In the genomic region with DNA sequence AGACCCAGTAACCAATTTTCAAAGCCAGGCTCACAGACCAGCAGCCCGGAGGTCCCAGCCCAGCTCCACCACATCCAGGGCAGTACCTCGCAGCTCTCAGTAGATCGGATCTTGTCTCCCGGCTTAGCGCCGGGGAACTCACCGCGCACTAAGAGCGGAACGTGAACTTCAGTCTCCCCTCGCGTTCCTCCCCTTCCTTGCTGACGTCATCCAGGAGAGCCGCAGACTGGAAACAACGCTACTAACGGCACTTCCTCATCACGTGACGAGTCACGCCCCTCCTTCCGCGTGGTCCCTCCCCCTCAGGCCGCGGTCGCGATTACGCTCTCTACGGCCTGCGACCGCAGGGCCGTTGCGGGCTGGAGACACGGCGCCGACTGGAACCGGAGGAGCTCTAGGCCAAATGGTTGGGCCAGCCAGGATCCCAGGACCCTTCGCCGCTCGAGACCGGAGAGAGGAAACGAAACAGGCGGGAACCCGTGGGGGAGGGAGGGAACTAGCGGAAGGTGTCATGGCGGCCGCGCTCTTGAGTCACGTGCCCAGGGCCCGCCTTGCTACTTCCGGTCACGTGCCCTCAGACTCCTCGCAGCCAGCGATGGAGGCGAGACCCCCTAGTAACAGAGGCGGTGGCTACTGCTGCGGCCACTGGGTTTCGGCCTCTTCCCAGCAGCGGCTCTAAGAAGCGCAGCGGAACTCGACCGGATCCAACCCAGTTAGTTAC, we compare ENCODE assay signal across 1 cellular context.
TF ChIP-seq lines count a peak whose summit lies in the region.

A gene (plus strand): TSS at position 577 of the 721 bp plus-strand sequence. CDS start 10,508 bp downstream, outside the sequence.
A gene with protein sequence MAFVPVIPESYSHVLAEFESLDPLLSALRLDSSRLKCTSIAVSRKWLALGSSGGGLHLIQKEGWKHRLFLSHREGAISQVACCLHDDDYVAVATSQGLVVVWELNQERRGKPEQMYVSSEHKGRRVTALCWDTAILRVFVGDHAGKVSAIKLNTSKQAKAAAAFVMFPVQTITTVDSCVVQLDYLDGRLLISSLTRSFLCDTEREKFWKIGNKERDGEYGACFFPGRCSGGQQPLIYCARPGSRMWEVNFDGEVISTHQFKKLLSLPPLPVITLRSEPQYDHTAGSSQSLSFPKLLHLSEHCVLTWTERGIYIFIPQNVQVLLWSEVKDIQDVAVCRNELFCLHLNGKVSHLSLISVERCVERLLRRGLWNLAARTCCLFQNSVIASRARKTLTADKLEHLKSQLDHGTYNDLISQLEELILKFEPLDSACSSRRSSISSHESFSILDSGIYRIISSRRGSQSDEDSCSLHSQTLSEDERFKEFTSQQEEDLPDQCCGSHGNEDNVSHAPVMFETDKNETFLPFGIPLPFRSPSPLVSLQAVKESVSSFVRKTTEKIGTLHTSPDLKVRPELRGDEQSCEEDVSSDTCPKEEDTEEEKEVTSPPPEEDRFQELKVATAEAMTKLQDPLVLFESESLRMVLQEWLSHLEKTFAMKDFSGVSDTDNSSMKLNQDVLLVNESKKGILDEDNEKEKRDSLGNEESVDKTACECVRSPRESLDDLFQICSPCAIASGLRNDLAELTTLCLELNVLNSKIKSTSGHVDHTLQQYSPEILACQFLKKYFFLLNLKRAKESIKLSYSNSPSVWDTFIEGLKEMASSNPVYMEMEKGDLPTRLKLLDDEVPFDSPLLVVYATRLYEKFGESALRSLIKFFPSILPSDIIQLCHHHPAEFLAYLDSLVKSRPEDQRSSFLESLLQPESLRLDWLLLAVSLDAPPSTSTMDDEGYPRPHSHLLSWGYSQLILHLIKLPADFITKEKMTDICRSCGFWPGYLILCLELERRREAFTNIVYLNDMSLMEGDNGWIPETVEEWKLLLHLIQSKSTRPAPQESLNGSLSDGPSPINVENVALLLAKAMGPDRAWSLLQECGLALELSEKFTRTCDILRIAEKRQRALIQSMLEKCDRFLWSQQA (minus strand): TSS at position 150 of the 721 bp plus-strand sequence. CDS start 4,282 bp downstream, outside the sequence.

TF ChIP-seq in HepG2, 621 proteins besides CTCF, POLR2A, EP300 and RAD21 (continued from another document and continues in another):
- TF ChIP-seq, protein P1, sequence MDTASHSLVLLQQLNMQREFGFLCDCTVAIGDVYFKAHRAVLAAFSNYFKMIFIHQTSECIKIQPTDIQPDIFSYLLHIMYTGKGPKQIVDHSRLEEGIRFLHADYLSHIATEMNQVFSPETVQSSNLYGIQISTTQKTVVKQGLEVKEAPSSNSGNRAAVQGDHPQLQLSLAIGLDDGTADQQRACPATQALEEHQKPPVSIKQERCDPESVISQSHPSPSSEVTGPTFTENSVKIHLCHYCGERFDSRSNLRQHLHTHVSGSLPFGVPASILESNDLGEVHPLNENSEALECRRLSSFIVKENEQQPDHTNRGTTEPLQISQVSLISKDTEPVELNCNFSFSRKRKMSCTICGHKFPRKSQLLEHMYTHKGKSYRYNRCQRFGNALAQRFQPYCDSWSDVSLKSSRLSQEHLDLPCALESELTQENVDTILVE (CRISPR knock-in tag; IDR thresholded peaks at IDR 0.05) = peak; percentile 60; the same call in 1 of the 2 replicates
- TF ChIP-seq, protein P2, sequence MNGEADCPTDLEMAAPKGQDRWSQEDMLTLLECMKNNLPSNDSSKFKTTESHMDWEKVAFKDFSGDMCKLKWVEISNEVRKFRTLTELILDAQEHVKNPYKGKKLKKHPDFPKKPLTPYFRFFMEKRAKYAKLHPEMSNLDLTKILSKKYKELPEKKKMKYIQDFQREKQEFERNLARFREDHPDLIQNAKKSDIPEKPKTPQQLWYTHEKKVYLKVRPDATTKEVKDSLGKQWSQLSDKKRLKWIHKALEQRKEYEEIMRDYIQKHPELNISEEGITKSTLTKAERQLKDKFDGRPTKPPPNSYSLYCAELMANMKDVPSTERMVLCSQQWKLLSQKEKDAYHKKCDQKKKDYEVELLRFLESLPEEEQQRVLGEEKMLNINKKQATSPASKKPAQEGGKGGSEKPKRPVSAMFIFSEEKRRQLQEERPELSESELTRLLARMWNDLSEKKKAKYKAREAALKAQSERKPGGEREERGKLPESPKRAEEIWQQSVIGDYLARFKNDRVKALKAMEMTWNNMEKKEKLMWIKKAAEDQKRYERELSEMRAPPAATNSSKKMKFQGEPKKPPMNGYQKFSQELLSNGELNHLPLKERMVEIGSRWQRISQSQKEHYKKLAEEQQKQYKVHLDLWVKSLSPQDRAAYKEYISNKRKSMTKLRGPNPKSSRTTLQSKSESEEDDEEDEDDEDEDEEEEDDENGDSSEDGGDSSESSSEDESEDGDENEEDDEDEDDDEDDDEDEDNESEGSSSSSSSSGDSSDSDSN (CRISPR knock-in tag; IDR thresholded peaks at IDR 0.05) = peak; percentile 83
- TF ChIP-seq EED (CRISPR knock-in tag; IDR thresholded peaks at IDR 0.05) (no peak; the same call in none of the 2 replicates), ZNF570 (CRISPR knock-in tag; IDR thresholded peaks at IDR 0.05; ENCODE audit: borderline replicate concordance) (no peak; the same call in 1 of the 2 replicates), ZNF569 (CRISPR knock-in tag; IDR thresholded peaks at IDR 0.05; ENCODE audit: borderline replicate concordance) (no peak), ZSCAN25 (CRISPR knock-in tag; IDR thresholded peaks at IDR 0.05) (peak; percentile 54; the same call in 1 of the 2 replicates), ZNF543 (CRISPR knock-in tag; IDR thresholded peaks at IDR 0.05) (peak; percentile 91), ZNF746 (CRISPR knock-in tag; IDR thresholded peaks at IDR 0.05) (peak; percentile 89), MED1 (CRISPR knock-in tag; IDR thresholded peaks at IDR 0.05) (peak; percentile 69)
- TF ChIP-seq, protein P3, sequence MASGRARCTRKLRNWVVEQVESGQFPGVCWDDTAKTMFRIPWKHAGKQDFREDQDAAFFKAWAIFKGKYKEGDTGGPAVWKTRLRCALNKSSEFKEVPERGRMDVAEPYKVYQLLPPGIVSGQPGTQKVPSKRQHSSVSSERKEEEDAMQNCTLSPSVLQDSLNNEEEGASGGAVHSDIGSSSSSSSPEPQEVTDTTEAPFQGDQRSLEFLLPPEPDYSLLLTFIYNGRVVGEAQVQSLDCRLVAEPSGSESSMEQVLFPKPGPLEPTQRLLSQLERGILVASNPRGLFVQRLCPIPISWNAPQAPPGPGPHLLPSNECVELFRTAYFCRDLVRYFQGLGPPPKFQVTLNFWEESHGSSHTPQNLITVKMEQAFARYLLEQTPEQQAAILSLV (CRISPR knock-in tag; IDR thresholded peaks at IDR 0.05; ENCODE audit: borderline replicate concordance) = peak; percentile 97
- TF ChIP-seq, protein P4, sequence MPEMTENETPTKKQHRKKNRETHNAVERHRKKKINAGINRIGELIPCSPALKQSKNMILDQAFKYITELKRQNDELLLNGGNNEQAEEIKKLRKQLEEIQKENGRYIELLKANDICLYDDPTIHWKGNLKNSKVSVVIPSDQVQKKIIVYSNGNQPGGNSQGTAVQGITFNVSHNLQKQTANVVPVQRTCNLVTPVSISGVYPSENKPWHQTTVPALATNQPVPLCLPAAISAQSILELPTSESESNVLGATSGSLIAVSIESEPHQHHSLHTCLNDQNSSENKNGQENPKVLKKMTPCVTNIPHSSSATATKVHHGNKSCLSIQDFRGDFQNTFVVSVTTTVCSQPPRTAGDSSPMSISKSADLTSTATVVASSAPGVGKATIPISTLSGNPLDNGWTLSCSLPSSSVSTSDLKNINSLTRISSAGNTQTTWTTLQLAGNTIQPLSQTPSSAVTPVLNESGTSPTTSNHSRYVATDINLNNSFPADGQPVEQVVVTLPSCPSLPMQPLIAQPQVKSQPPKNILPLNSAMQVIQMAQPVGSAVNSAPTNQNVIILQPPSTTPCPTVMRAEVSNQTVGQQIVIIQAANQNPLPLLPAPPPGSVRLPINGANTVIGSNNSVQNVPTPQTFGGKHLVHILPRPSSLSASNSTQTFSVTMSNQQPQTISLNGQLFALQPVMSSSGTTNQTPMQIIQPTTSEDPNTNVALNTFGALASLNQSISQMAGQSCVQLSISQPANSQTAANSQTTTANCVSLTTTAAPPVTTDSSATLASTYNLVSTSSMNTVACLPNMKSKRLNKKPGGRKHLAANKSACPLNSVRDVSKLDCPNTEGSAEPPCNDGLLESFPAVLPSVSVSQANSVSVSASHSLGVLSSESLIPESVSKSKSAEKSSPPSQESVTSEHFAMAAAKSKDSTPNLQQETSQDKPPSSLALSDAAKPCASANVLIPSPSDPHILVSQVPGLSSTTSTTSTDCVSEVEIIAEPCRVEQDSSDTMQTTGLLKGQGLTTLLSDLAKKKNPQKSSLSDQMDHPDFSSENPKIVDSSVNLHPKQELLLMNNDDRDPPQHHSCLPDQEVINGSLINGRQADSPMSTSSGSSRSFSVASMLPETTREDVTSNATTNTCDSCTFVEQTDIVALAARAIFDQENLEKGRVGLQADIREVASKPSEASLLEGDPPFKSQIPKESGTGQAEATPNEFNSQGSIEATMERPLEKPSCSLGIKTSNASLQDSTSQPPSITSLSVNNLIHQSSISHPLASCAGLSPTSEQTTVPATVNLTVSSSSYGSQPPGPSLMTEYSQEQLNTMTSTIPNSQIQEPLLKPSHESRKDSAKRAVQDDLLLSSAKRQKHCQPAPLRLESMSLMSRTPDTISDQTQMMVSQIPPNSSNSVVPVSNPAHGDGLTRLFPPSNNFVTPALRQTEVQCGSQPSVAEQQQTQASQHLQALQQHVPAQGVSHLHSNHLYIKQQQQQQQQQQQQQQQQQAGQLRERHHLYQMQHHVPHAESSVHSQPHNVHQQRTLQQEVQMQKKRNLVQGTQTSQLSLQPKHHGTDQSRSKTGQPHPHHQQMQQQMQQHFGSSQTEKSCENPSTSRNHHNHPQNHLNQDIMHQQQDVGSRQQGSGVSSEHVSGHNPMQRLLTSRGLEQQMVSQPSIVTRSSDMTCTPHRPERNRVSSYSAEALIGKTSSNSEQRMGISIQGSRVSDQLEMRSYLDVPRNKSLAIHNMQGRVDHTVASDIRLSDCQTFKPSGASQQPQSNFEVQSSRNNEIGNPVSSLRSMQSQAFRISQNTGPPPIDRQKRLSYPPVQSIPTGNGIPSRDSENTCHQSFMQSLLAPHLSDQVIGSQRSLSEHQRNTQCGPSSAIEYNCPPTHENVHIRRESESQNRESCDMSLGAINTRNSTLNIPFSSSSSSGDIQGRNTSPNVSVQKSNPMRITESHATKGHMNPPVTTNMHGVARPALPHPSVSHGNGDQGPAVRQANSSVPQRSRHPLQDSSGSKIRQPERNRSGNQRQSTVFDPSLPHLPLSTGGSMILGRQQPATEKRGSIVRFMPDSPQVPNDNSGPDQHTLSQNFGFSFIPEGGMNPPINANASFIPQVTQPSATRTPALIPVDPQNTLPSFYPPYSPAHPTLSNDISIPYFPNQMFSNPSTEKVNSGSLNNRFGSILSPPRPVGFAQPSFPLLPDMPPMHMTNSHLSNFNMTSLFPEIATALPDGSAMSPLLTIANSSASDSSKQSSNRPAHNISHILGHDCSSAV (CRISPR knock-in tag; IDR thresholded peaks at IDR 0.05; ENCODE audit: borderline replicate concordance) = no peak
- TF ChIP-seq, protein P5, sequence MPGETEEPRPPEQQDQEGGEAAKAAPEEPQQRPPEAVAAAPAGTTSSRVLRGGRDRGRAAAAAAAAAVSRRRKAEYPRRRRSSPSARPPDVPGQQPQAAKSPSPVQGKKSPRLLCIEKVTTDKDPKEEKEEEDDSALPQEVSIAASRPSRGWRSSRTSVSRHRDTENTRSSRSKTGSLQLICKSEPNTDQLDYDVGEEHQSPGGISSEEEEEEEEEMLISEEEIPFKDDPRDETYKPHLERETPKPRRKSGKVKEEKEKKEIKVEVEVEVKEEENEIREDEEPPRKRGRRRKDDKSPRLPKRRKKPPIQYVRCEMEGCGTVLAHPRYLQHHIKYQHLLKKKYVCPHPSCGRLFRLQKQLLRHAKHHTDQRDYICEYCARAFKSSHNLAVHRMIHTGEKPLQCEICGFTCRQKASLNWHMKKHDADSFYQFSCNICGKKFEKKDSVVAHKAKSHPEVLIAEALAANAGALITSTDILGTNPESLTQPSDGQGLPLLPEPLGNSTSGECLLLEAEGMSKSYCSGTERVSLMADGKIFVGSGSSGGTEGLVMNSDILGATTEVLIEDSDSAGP (CRISPR knock-in tag; IDR thresholded peaks at IDR 0.05; ENCODE audit: borderline replicate concordance) = peak; percentile 96; the same call in 1 of the 2 replicates
- TF ChIP-seq, protein P6, sequence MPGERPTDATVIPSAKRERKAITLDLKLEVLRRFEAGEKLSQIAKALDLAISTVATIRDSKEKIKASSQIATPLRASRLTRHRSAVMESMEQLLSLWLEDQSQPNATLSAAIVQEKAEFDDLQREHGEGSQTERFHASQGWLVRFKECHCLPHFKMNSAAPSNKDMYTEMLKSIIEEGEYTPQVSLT (CRISPR knock-in tag; IDR thresholded peaks at IDR 0.05; ENCODE audit: borderline replicate concordance, low read depth) = no peak; the same call in 1 of the 2 replicates
- TF ChIP-seq, protein P7, sequence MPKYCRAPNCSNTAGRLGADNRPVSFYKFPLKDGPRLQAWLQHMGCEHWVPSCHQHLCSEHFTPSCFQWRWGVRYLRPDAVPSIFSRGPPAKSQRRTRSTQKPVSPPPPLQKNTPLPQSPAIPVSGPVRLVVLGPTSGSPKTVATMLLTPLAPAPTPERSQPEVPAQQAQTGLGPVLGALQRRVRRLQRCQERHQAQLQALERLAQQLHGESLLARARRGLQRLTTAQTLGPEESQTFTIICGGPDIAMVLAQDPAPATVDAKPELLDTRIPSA (CRISPR knock-in tag; IDR thresholded peaks at IDR 0.05; ENCODE audit: borderline replicate concordance) = no peak; the same call in 1 of the 2 replicates
- TF ChIP-seq, protein P8, sequence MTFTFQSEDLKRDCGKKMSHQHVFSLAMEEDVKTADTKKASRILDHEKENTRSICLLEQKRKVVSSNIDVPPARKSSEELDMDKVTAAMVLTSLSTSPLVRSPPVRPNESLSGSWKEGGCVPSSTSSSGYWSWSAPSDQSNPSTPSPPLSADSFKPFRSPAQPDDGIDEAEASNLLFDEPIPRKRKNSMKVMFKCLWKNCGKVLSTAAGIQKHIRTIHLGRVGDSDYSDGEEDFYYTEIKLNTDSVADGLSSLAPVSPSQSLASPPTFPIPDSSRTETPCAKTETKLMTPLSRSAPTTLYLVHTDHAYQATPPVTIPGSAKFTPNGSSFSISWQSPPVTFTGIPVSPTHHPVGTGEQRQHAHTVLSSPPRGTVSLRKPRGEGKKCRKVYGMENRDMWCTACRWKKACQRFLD (CRISPR knock-in tag; IDR thresholded peaks at IDR 0.05; ENCODE audit: borderline replicate concordance) = peak; percentile 62; the same call in 1 of the 2 replicates
- TF ChIP-seq, protein P9, sequence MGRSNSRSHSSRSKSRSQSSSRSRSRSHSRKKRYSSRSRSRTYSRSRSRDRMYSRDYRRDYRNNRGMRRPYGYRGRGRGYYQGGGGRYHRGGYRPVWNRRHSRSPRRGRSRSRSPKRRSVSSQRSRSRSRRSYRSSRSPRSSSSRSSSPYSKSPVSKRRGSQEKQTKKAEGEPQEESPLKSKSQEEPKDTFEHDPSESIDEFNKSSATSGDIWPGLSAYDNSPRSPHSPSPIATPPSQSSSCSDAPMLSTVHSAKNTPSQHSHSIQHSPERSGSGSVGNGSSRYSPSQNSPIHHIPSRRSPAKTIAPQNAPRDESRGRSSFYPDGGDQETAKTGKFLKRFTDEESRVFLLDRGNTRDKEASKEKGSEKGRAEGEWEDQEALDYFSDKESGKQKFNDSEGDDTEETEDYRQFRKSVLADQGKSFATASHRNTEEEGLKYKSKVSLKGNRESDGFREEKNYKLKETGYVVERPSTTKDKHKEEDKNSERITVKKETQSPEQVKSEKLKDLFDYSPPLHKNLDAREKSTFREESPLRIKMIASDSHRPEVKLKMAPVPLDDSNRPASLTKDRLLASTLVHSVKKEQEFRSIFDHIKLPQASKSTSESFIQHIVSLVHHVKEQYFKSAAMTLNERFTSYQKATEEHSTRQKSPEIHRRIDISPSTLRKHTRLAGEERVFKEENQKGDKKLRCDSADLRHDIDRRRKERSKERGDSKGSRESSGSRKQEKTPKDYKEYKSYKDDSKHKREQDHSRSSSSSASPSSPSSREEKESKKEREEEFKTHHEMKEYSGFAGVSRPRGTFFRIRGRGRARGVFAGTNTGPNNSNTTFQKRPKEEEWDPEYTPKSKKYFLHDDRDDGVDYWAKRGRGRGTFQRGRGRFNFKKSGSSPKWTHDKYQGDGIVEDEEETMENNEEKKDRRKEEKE (IDR thresholded peaks at IDR 0.05) = no peak
